ENCODE assay signal across 15 cellular contexts in the genomic region with DNA sequence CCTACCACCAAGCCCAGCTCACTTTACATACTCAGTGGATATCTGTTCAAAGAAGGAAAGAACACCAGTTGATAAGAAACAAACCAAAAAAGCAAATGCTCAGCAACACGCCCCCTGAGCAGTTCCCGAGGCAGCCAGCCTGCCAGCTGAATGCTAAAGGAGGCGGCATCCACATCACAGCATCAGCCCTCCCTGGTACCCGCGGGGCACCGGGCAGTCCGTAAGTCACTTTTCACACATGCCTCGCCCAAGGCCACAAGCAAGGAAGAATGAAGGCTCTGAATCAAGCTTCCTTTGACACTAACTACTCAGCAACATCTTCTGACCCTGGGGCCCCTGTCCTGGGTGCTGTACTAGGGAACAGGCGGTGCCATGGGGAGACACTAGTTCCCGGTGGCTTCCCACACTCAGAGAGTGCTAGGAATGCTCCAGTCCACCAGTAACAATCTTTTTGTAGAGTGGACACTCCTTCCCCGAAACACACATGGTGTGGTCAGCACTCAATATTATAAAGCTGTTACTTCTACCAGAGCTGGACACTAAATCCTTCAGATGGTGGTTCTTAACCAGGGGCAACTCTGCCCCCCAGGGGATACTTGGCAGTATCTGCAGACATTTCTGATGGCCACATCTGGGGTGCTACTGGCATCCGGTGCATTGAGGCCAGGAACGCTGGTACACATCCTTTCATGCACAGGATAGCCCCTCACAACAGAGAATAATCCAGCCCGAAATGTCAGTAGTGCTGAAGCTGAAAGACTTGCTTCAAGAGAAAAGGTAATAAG.
DNase-seq lines count a peak whose midpoint lies in the region; ATAC-seq and TF ChIP-seq lines count a peak whose summit lies in the region.
"Had no signal": no experiment of that assay in that cellular context is flagged by ENCODE, and none has a peak within 500 bp of the region (broad histone marks: within the 10 kb centered on the region; RNA-seq: fewer than 3 reads in every experiment).

No MANE protein-coding gene starts in this region.

- no peaks in the 10 kb centered on the region for H3K9me3 ChIP-seq in Peyer's patch
- H3K9me3 ChIP-seq in spleen = no peaks in the 10 kb centered on the region
- H3K9me3 ChIP-seq: A549, SJCRH30 had no signal

- H3K36me3 ChIP-seq in Peyer's patch (no peaks in the 10 kb centered on the region), spleen (peaks cover 0 to 28% (median 0%) of the 10 kb centered on the region in 6 donors)
- H3K36me3 ChIP-seq: SJCRH30 had no signal

- peak; percentile 24 for DNase-seq in activated CD8-positive, alpha-beta memory T cell treated with anti-CD3 and anti-CD28 coated beads, Interleukin-2, amount 50 U/mL, for 4 hours
- no peak for DNase-seq in activated CD8-positive, alpha-beta memory T cell treated with anti-CD3 and anti-CD28 coated beads for 24 hours
- no peak for DNase-seq in Peyer's patch
- no peak for DNase-seq in activated naive CD8-positive, alpha-beta T cell treated with anti-CD3 and anti-CD28 coated beads, Interleukin-2, amount 50 U/mL, for 24 hours
- DNase-seq in spleen = peak; percentile 70
- no peak for DNase-seq in cerebellum (ENCODE audit: low spot score)
- DNase-seq: mesenchymal stem cell, NCI-H2029 treated with DMSO at 0.1 percent for 48 hours, occipital lobe had no signal

- H3K36me3 Mint-ChIP-seq in activated naive CD8-positive, alpha-beta T cell treated with anti-CD3 and anti-CD28 coated beads, Interleukin-2, amount 50 U/mL, for 24 hours (ENCODE audit: low read depth) = peaks cover 43% of the 10 kb centered on the region
- H3K36me3 Mint-ChIP-seq: brain had no signal

- H3K27ac ChIP-seq in Peyer's patch = peak overlapping the region in 3 of 4 donors; percentile 44 to 77 (median 53)
- peak overlapping the region in 5 of 8 donors; percentile 40 to 86 (median 81) for H3K27ac ChIP-seq in spleen
- H3K27ac ChIP-seq: A549, SJCRH30 had no signal

- WGBS in spleen, 5 donors = 83 to 91% (median 85%) methylated on average over 14 of the region's 14 CpGs

- no peak overlapping the region for H3K4me3 ChIP-seq in Peyer's patch
- no peak overlapping the region for H3K4me3 ChIP-seq in spleen
- H3K4me3 ChIP-seq: A549, SJCRH30 had no signal

- H3K27me3 ChIP-seq in Peyer's patch (no peaks in the 10 kb centered on the region), spleen (replicated peaks in 1 of 7) (no peaks in the 10 kb centered on the region)

- H3K27me3 Mint-ChIP-seq in activated naive CD8-positive, alpha-beta T cell treated with anti-CD3 and anti-CD28 coated beads, Interleukin-2, amount 50 U/mL, for 24 hours = no peaks in the 10 kb centered on the region

- ATAC-seq in activated naive CD8-positive, alpha-beta T cell treated with anti-CD3 and anti-CD28 coated beads, Interleukin-2, amount 50 U/mL, for 24 hours = no peak
- ATAC-seq in GM18517 (IDR thresholded peaks at IDR 0.05; ENCODE audit: unreplicated experiment) = no peak
- ATAC-seq in HG03095 (IDR thresholded peaks at IDR 0.05; ENCODE audit: unreplicated experiment) = no peak
- ATAC-seq: HCT116 had no signal

- intact Hi-C loops in spleen (cut with DNase I; ENCODE audit: low total_unique reads) = no loop called here

- H3K4me3 Mint-ChIP-seq in activated naive CD8-positive, alpha-beta T cell treated with anti-CD3 and anti-CD28 coated beads, Interleukin-2, amount 50 U/mL, for 24 hours = peak overlapping the region; percentile 12
- H3K4me3 Mint-ChIP-seq: brain had no signal

- peaks cover 0 to 39% (median 12%) of the 10 kb centered on the region in 4 donors for H3K4me1 ChIP-seq in Peyer's patch
- peaks cover 38 to 81% (median 60%) of the 10 kb centered on the region in 6 donors for H3K4me1 ChIP-seq in spleen
- H3K4me1 ChIP-seq: A549, SJCRH30 had no signal

- H3K4me1 Mint-ChIP-seq in activated naive CD8-positive, alpha-beta T cell treated with anti-CD3 and anti-CD28 coated beads, Interleukin-2, amount 50 U/mL, for 24 hours = peaks cover 77% of the 10 kb centered on the region
- H3K4me1 Mint-ChIP-seq: brain had no signal

- H3K27ac Mint-ChIP-seq in activated naive CD8-positive, alpha-beta T cell treated with anti-CD3 and anti-CD28 coated beads, Interleukin-2, amount 50 U/mL, for 24 hours = peak overlapping the region; percentile 74
- H3K27ac Mint-ChIP-seq: brain had no signal

- no peaks in the 10 kb centered on the region for H3K9me3 Mint-ChIP-seq in activated naive CD8-positive, alpha-beta T cell treated with anti-CD3 and anti-CD28 coated beads, Interleukin-2, amount 50 U/mL, for 24 hours

- TF ChIP-seq POLR2A in Peyer's patch (IDR thresholded peaks at IDR 0.05) = no peak
- TF ChIP-seq POLR2A in spleen (IDR thresholded peaks at IDR 0.05) = no peak

- TF ChIP-seq CTCF in Peyer's patch (IDR thresholded peaks at IDR 0.05) (no peak), spleen (IDR thresholded peaks at IDR 0.05 in 8 of 11, conservative IDR thresholded peaks at IDR 0.05 in 3 of 11) (peak in 1 of 11 experiments; percentile 12)

Comparison
In these comparisons a context has a peak if more than half of its experiments do, and no peak if none do; other contexts are left out.
1. DNase-seq: peak in activated CD8-positive, alpha-beta memory T cell treated with anti-CD3 and anti-CD28 coated beads, Interleukin-2, amount 50 U/mL, for 4 hours (single experiment) and spleen (single experiment); none in activated CD8-positive, alpha-beta memory T cell treated with anti-CD3 and anti-CD28 coated beads for 24 hours (single experiment), Peyer's patch (0 of 3), activated naive CD8-positive, alpha-beta T cell treated with anti-CD3 and anti-CD28 coated beads, Interleukin-2, amount 50 U/mL, for 24 hours (single experiment) and cerebellum (single experiment).